In the genomic region with DNA sequence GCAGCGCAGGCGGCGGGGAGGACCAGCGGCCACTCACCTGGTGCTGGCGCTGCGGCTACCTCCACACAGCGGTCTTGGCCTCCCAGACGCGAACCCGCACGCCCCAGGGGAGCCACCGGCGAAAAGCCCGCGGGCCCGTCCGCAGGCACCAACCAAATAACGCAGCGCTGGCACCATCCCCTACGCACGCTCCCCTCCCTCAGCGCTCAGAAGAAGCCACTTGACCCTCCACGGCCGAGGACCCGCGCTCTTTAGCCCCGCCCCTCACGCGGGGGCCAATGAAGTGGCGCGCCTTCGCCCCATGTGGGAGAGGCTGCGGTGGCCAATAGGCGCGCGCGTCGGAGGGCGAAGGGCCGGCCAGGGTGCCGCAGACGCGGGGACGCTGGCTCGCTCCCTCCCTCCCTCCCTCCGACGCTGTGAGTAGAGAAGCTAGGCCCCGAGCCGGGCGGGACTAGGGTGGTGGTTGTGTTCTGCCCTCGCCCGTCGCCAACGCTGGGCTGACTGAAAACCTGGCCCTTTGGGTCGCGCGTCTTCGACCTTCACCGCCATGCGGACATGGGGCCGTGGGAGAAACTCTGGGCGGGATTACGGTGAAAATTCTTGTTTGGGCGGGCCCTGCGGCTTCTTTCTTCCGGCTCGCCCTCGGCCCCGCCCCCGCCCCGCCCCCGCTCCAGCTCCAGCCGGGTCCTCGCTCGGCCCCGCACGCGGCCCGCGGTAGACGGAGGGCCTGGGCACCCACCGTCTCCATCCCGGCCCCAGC, we compare ENCODE assay signal across 8 cellular contexts. TPM values are rescaled to one million over a fixed set of nuclear protein-coding genes. Genes with fewer than 3 reads are reported as not detected.
DNase-seq lines count a peak whose midpoint lies in the region; ATAC-seq and TF ChIP-seq lines count a peak whose summit lies in the region.

A gene with protein sequence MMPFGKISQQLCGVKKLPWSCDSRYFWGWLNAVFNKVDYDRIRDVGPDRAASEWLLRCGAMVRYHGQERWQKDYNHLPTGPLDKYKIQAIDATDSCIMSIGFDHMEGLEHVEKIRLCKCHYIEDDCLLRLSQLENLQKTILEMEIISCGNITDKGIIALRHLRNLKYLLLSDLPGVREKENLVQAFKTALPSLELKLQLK (plus strand): TSS at position 351 of the 760 bp plus-strand sequence. CDS start 9,164 bp downstream, outside the sequence.
A gene (minus strand): TSS at position 256 of the 760 bp plus-strand sequence. CDS start 79 bp downstream, at position 177.

- peaks cover 21% of the 10 kb centered on the region for H3K36me3 Mint-ChIP-seq in HFFc6 (ENCODE audit: low read depth)
- H3K36me3 Mint-ChIP-seq in activated naive CD4-positive, alpha-beta T cell treated with anti-CD3 and anti-CD28 coated beads, Interleukin-2, amount 10 ng/mL, durations not matched to agents 7 days and 5 days: peaks cover 33% of the 10 kb centered on the region

- H3K4me2 ChIP-seq in osteoblast (ENCODE audit: insufficient read depth, low read length): peak within 1 kb of the TSS; percentile 100

- 0 out of 2 replicates have a peak, but pooled peaks cover 3% of the 10 kb centered on the region for H3K27me3 Mint-ChIP-seq in HFFc6 (ENCODE audit: insufficient read depth)
- no peaks in the 10 kb centered on the region for H3K27me3 Mint-ChIP-seq in activated naive CD4-positive, alpha-beta T cell treated with anti-CD3 and anti-CD28 coated beads, Interleukin-2, amount 10 ng/mL, durations not matched to agents 7 days and 5 days

- no peaks in the 10 kb centered on the region for H3K9me3 ChIP-seq in SK-N-MC (ENCODE audit: low read depth, low read length)
- no peaks in the 10 kb centered on the region for H3K9me3 ChIP-seq in osteoblast (ENCODE audit: low read depth, low read length)
- no peaks in the 10 kb centered on the region for H3K9me3 ChIP-seq in thoracic aorta

- peaks cover 25% of the 10 kb centered on the region for H3K4me1 Mint-ChIP-seq in HFFc6 (ENCODE audit: low read depth)
- H3K4me1 Mint-ChIP-seq in activated naive CD4-positive, alpha-beta T cell treated with anti-CD3 and anti-CD28 coated beads, Interleukin-2, amount 10 ng/mL, durations not matched to agents 7 days and 5 days: peaks cover 40% of the 10 kb centered on the region

- H3K4me3 ChIP-seq in GM06990 (replicated peaks; ENCODE audit: low read depth, low read length) (peak within 1 kb of the TSS; percentile 97), SK-N-MC (peak within 1 kb of the TSS; percentile 87), osteoblast (ENCODE audit: insufficient read depth, low read length) (peak within 1 kb of the TSS; percentile 98), thoracic aorta (peak within 1 kb of the TSS; percentile 83)

- H3K36me3 ChIP-seq in GM06990 (ENCODE audit: control insufficient read depth, insufficient read depth, low read length): no peaks in the 10 kb centered on the region; the same call in 1 of the 2 replicates
- peaks cover 9% of the 10 kb centered on the region; the same call in 1 of the 2 replicates for H3K36me3 ChIP-seq in SK-N-MC (ENCODE audit: insufficient read depth, low read length)
- no peaks in the 10 kb centered on the region for H3K36me3 ChIP-seq in osteoblast (ENCODE audit: insufficient read depth, low read length)
- no peaks in the 10 kb centered on the region for H3K36me3 ChIP-seq in thoracic aorta

- peak; percentile 96 for ATAC-seq in thoracic aorta (ENCODE audit: insufficient number of reproducible peaks, low FRiP score, low read depth)

- peak within 1 kb of the TSS; percentile 94 for H3K4me3 Mint-ChIP-seq in HFFc6
- H3K4me3 Mint-ChIP-seq in activated naive CD4-positive, alpha-beta T cell treated with anti-CD3 and anti-CD28 coated beads, Interleukin-2, amount 10 ng/mL, durations not matched to agents 7 days and 5 days: peak within 1 kb of the TSS; percentile 90

- peaks cover 22% of the 10 kb centered on the region for H3K79me2 ChIP-seq in osteoblast (ENCODE audit: insufficient read depth, low read length)

- H3K27ac ChIP-seq in SK-N-MC (peak within 1 kb of the TSS; percentile 89), osteoblast (ENCODE audit: low read depth, low read length) (peak within 1 kb of the TSS; percentile 73), thoracic aorta (peak within 1 kb of the TSS; percentile 80 to 90)

- peak within 1 kb of the TSS; percentile 99 for H2AFZ ChIP-seq in osteoblast (ENCODE audit: low read length)

- H3K27me3 ChIP-seq in GM06990 (replicated peaks; ENCODE audit: control insufficient read depth, insufficient read depth, low read length): no peaks in the 10 kb centered on the region
- no peaks in the 10 kb centered on the region for H3K27me3 ChIP-seq in osteoblast (ENCODE audit: insufficient read depth, low read length)
- no peaks in the 10 kb centered on the region for H3K27me3 ChIP-seq in thoracic aorta (replicated peaks; ENCODE audit: insufficient read depth)

- H3K9ac ChIP-seq in SK-N-MC (ENCODE audit: insufficient read length): peak within 1 kb of the TSS; percentile 92

- peak within 1 kb of the TSS; percentile 96 for H3K27ac Mint-ChIP-seq in HFFc6
- peak within 1 kb of the TSS; percentile 97 for H3K27ac Mint-ChIP-seq in activated naive CD4-positive, alpha-beta T cell treated with anti-CD3 and anti-CD28 coated beads, Interleukin-2, amount 10 ng/mL, durations not matched to agents 7 days and 5 days

- TF ChIP-seq CTCF in GM06990 (IDR thresholded peaks at IDR 0.05; ENCODE audit: insufficient read depth, low read length, poor library complexity, severe bottlenecking) (no peak), HFFc6 (IDR thresholded peaks at IDR 0.05) (peak; percentile 70), osteoblast (IDR thresholded peaks at IDR 0.05; ENCODE audit: extremely low read depth, low read depth, low read length) (no peak), thoracic aorta (IDR thresholded peaks at IDR 0.05) (no peak)

- H4K20me1 ChIP-seq in osteoblast (ENCODE audit: insufficient read depth, low read length): no peaks in the 10 kb centered on the region

- DNase-seq in GM06990 (ENCODE audit: extremely low read depth, insufficient read length): peak; percentile 98
- peak; percentile 73 for DNase-seq in HFFc6
- DNase-seq in NAMALWA (ENCODE audit: low spot score): peak; percentile 91
- DNase-seq in SK-N-MC (ENCODE audit: low read depth, low spot score): no peak
- peak; percentile 94 for DNase-seq in activated naive CD4-positive, alpha-beta T cell treated with anti-CD3 and anti-CD28 coated beads, Interleukin-2, amount 10 ng/mL, durations not matched to agents 7 days and 5 days
- peak; percentile 95 for DNase-seq in globus pallidus (ENCODE audit: low spot score)
- peak; percentile 99 for DNase-seq in osteoblast (ENCODE audit: insufficient read length, low spot score, missing footprints)
- DNase-seq in thoracic aorta (ENCODE audit: low spot score): peak; percentile 72

- H3K4me1 ChIP-seq in osteoblast (ENCODE audit: insufficient read depth, low read length): peaks cover 16% of the 10 kb centered on the region
- H3K4me1 ChIP-seq in thoracic aorta (ENCODE audit: control insufficient read depth in 1 of 2, low read depth in 2 of 2): peaks cover 10 to 16% of the 10 kb centered on the region in 2 donors

- H3K9me3 Mint-ChIP-seq in HFFc6: no peaks in the 10 kb centered on the region
- peaks cover 8% of the 10 kb centered on the region for H3K9me3 Mint-ChIP-seq in activated naive CD4-positive, alpha-beta T cell treated with anti-CD3 and anti-CD28 coated beads, Interleukin-2, amount 10 ng/mL, durations not matched to agents 7 days and 5 days

- CTCF ChIA-PET in activated naive CD4-positive, alpha-beta T cell treated with anti-CD3 and anti-CD28 coated beads, Interleukin-2, amount 10 ng/mL, durations not matched to agents 7 days and 5 days (lab: Charles Lee): interaction anchor here (1.4 to 3.6 kb wide), 2 partner anchors 9 to 481 kb away, joined by 3 to 20 read pairs; no protein-coding TSS in a partner anchor

RNA-seq across cellular contexts. Expression of the first gene that starts in this region (rescaled TPM):
- 10 to 100 TPM; 10.6 to 14.5 (median 12.1) TPM for total RNA-seq in HFFc6 (2021; fragmentation: NEBNext Ultra II Directional; extraction: Animal tissue kit (Norgen Biotek cat#: 25700))
- total RNA-seq in osteoblast (7.2 and 9.4 TPM in 2 replicates), thoracic aorta (10 to 100 TPM in 1 of 2 donors, 1 to 10 TPM in 1; 5.6 to 12.3 TPM)

RNA-seq across cellular contexts. Expression of the second gene that starts in this region (rescaled TPM):
- 1 to 10 TPM; 3.1 to 5.2 (median 3.4) TPM for total RNA-seq in HFFc6 (2021; fragmentation: NEBNext Ultra II Directional; extraction: Animal tissue kit (Norgen Biotek cat#: 25700))
- total RNA-seq in osteoblast: 3.2 and 3.6 TPM in 2 replicates
- 1 to 10 TPM; 1.5 to 3.7 TPM for total RNA-seq in thoracic aorta
